Comparison of ENCODE assay signal across 8 cellular contexts in the genomic region with DNA sequence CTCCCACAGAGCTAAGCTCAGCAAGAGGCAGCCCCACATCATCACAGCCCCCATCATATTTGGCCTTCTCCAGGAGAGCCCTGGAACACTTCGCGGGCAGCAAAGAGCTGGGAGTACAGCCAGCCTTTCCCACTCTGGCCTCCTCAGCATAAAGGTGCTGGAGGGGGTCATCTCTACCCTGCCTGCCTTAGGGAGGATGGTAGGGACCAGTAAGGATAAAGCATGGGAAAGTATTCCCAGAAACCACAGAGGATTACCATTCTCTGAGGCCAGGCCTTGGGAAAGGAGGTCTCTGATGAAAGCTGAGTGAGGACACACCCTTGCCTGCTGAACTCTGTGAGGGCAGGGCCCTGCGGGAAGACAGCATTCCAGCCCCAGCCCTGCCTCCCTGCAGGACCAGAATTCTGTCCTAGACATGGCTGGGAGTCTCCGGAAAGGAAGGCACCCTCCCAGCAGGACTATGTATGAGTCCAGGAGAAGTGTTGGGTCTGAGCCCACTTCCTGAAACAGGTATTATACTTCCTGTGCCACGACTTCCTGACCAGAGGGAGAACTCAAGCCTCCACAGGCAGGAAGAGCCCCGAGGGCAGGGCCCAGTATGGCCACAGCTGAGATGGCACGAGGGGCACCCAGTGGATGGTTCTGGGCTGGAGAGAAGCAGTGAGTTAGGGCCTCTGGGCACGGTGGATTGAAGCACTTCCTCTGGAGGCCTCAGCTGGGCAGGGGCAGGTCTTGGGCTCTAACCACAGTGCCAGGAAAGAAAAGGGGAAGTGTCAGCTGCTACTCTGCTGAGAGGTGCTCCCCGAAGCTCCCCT. TPM values are rescaled to one million over a fixed set of nuclear protein-coding genes. Genes with fewer than 3 reads are reported as not detected.
A peak's percentile ranks its signal among the peaks of the same experiment; 100 is the strongest.
DNase-seq lines count a peak whose midpoint lies in the region; ATAC-seq and TF ChIP-seq lines count a peak whose summit lies in the region.

No MANE protein-coding gene starts in this region.

- in situ Hi-C loops in Caki2 (cut with HindIII; ENCODE audit: low pct_unique_long_range_greater_than_20kb, low sequenced_read_pairs): no loop called here

- peak overlapping the region; percentile 99 for H3K27ac ChIP-seq in OCI-LY1 (ENCODE audit: low read depth, low read length, poor library complexity, severe bottlenecking)
- no peak overlapping the region for H3K27ac ChIP-seq in neural progenitor cell

- no peaks in the 10 kb centered on the region for H3K27me3 Mint-ChIP-seq in neural progenitor cell (ENCODE audit: insufficient read depth, low read depth)

- H3K4me1 Mint-ChIP-seq in neural progenitor cell: no peaks in the 10 kb centered on the region

- DNase-seq in Caki2 (ENCODE audit: low read depth): peak; percentile 28
- peak; percentile 13 for DNase-seq in dermis blood vessel endothelial cell
- no peak for DNase-seq in neural progenitor cell (ENCODE audit: low spot score)
- no peak for DNase-seq in NCI-H748 (lab: John Stamatoyannopoulos, UW; ENCODE audit: unreplicated experiment)
- no peak for DNase-seq in SHP77 (lab: John Stamatoyannopoulos, UW)

- H3K79me2 ChIP-seq in OCI-LY1 (ENCODE audit: insufficient read depth, low read length) (no peaks in the 10 kb centered on the region), neural progenitor cell (ENCODE audit: low read depth) (no peaks in the 10 kb centered on the region)

- H2AFZ ChIP-seq in OCI-LY1 (ENCODE audit: low read length) (no peak overlapping the region), neural progenitor cell (replicated peaks) (no peak overlapping the region)

- H3K27me3 ChIP-seq in OCI-LY1 (ENCODE audit: insufficient read depth, low read length) (no peaks in the 10 kb centered on the region), neural progenitor cell (no peaks in the 10 kb centered on the region)

- peak overlapping the region; percentile 5; the same call in 1 of the 2 replicates for H3K9ac ChIP-seq in OCI-LY1 (ENCODE audit: low read length)
- H3K9ac ChIP-seq in neural progenitor cell: peak overlapping the region; percentile 20

- H3K9me2 ChIP-seq in OCI-LY1 (ENCODE audit: low read depth, low read length): no peaks in the 10 kb centered on the region

- H3K27ac Mint-ChIP-seq in neural progenitor cell: no peak overlapping the region

- H3K4me3 Mint-ChIP-seq in neural progenitor cell: no peak overlapping the region

- H3K36me3 ChIP-seq in OCI-LY1 (ENCODE audit: insufficient read depth, low read length) (peaks cover 17% of the 10 kb centered on the region; the same call in 1 of the 2 replicates), neural progenitor cell (no peaks in the 10 kb centered on the region)

- H3K36me3 Mint-ChIP-seq in neural progenitor cell: no peaks in the 10 kb centered on the region

- H4K20me1 ChIP-seq in OCI-LY1 (ENCODE audit: insufficient read depth, low read length) (no peaks in the 10 kb centered on the region), neural progenitor cell (ENCODE audit: low read depth) (peaks cover 2% of the 10 kb centered on the region)

- no peaks in the 10 kb centered on the region for H3K9me3 Mint-ChIP-seq in neural progenitor cell

- 0 out of 2 replicates have a peak, but pooled peaks cover 3% of the 10 kb centered on the region for H3F3A ChIP-seq in OCI-LY1 (ENCODE audit: insufficient read depth, low read length)
- no peaks in the 10 kb centered on the region for H3F3A ChIP-seq in neural progenitor cell (ENCODE audit: low read depth)

- H3K4me2 ChIP-seq in OCI-LY1 (ENCODE audit: low read length) (peak overlapping the region; percentile 28; the same call in 1 of the 2 replicates), neural progenitor cell (no peak overlapping the region)

- H3K4me3 ChIP-seq in OCI-LY1 (ENCODE audit: low read depth, low read length, poor library complexity, severe bottlenecking) (no peak overlapping the region), neural progenitor cell (no peak overlapping the region)

- ATAC-seq in GM18511 (IDR thresholded peaks at IDR 0.05; ENCODE audit: unreplicated experiment): no peak
- ATAC-seq in GM18498 (IDR thresholded peaks at IDR 0.05; ENCODE audit: unreplicated experiment): no peak

- H3K9me3 ChIP-seq in OCI-LY1 (ENCODE audit: low read length) (no peaks in the 10 kb centered on the region), neural progenitor cell (ENCODE audit: low read depth) (no peaks in the 10 kb centered on the region)

- H3K4me1 ChIP-seq in OCI-LY1 (ENCODE audit: insufficient read depth, low read length, severe bottlenecking) (peaks cover 58% of the 10 kb centered on the region), neural progenitor cell (peaks cover 6% of the 10 kb centered on the region)

- no peak for TF ChIP-seq CTCF in OCI-LY1 (IDR thresholded peaks at IDR 0.05; ENCODE audit: low read length)
- TF ChIP-seq CTCF in neural progenitor cell (IDR thresholded peaks at IDR 0.05): no peak

RNA-seq across cellular contexts. Expression of a gene that starts 12.9 kb away (rescaled TPM):
- 14.0 and 16.0 TPM in 2 replicates for total RNA-seq in Caki2 (2014; rRNA removed; shearing (Covaris generic); ENCODE audit: low replicate concordance)
- total RNA-seq in dermis blood vessel endothelial cell (8.5 and 14.7 TPM in 2 replicates), neural progenitor cell (ENCODE audit: low replicate concordance) (6.2 and 23.1 TPM in 2 replicates)

RNA-seq across cellular contexts. Expression of a gene that starts 24.5 kb away (rescaled TPM):
- total RNA-seq in Caki2 (2014; rRNA removed; shearing (Covaris generic); ENCODE audit: low replicate concordance): 44.3 and 45.5 TPM in 2 replicates
- 10.6 and 11.7 TPM in 2 replicates for total RNA-seq in dermis blood vessel endothelial cell
- 6.2 and 10.2 TPM in 2 replicates for total RNA-seq in neural progenitor cell (ENCODE audit: low replicate concordance)

RNA-seq across cellular contexts. Expression of a gene that starts 35.6 kb away (rescaled TPM):
- total RNA-seq in Caki2 (2014; rRNA removed; shearing (Covaris generic); ENCODE audit: low replicate concordance): not detected in 2 replicates
- not detected in 2 replicates for total RNA-seq in dermis blood vessel endothelial cell
- total RNA-seq in neural progenitor cell (ENCODE audit: low replicate concordance): not detected in 2 replicates

RNA-seq across cellular contexts. Expression of a gene that starts 54.5 kb away (rescaled TPM):
- total RNA-seq in Caki2 (2014; rRNA removed; shearing (Covaris generic); ENCODE audit: low replicate concordance): 12.7 and 15.5 TPM in 2 replicates
- 17.5 and 34.9 TPM in 2 replicates for total RNA-seq in dermis blood vessel endothelial cell
- 29.2 and 48.4 TPM in 2 replicates for total RNA-seq in neural progenitor cell (ENCODE audit: low replicate concordance)

RNA-seq across cellular contexts. Expression of a gene that starts 54.6 kb away (rescaled TPM):
- 2.0 and 2.2 TPM in 2 replicates for total RNA-seq in Caki2 (2014; rRNA removed; shearing (Covaris generic); ENCODE audit: low replicate concordance)
- total RNA-seq in dermis blood vessel endothelial cell: 1.5 and 2.2 TPM in 2 replicates
- 3.7 and 11.1 TPM in 2 replicates for total RNA-seq in neural progenitor cell (ENCODE audit: low replicate concordance)

Comparison
In these comparisons a context has a peak if more than half of its experiments do, and no peak if none do; other contexts are left out.
1. DNase-seq: peak in Caki2 (single experiment) and dermis blood vessel endothelial cell (single experiment); none in neural progenitor cell (single experiment), NCI-H748 (single experiment) and SHP77 (0 of 2).